In genomic region chr4:48905363-48906015, GRCh38 we compare ENCODE assay signal across 7 cellular contexts. TPM values are rescaled to one million over a fixed set of nuclear protein-coding genes. Genes with fewer than 3 reads are reported as not detected.
DNase-seq lines count a peak whose midpoint lies in the region; FAIRE-seq and TF ChIP-seq lines count a peak whose summit lies in the region.

No MANE protein-coding gene starts in this region.

- TF ChIP-seq CTCF in GM12875 (IDR thresholded peaks at IDR 0.05; ENCODE audit: borderline replicate concordance, insufficient read depth, low read depth, low read length), result peak; percentile 35; the same call in 1 of the 2 replicates
- TF ChIP-seq CTCF in fibroblast of mammary gland (conservative IDR thresholded peaks at IDR 0.05; ENCODE audit: control insufficient read depth, insufficient read depth, low read depth, low read length), result peak; percentile 22
- no peak for TF ChIP-seq CTCF in tibial nerve (IDR thresholded peaks at IDR 0.05)

- H3K4me3 ChIP-seq in GM12875 (ENCODE audit: low read depth, low read length) (peak overlapping the region; percentile 94), fibroblast of mammary gland (ENCODE audit: control insufficient read depth, low read depth, low read length) (peak overlapping the region; percentile 30), tibial nerve (peak overlapping the region in 2 of 4 donors; percentile 55 to 59)

- peaks cover 0 to 9% (median 4%) of the 10 kb centered on the region in 4 donors for H3K4me1 ChIP-seq in tibial nerve

- H3K27me3 ChIP-seq in tibial nerve, result peaks cover 0 to 8% of the 10 kb centered on the region in 2 donors

- peak; percentile 88 for FAIRE-seq in RCC 7860 (lab: Jason Lieb, UNC)

- no peaks in the 10 kb centered on the region for H3K9me3 ChIP-seq in tibial nerve

- 83 to 84% methylated on average over 9 of the region's 9 CpGs for WGBS in tibial nerve, 2 donors

- TF ChIP-seq POLR2A in tibial nerve (IDR thresholded peaks at IDR 0.05), result no peak

- TF ChIP-seq EP300 in tibial nerve (IDR thresholded peaks at IDR 0.05), result no peak

- DNase-seq in RCC 7860 (ENCODE audit: low spot score), result peak; percentile 68
- DNase-seq in fibroblast of mammary gland (ENCODE audit: low read depth), result peak; percentile 73
- DNase-seq in renal cortical epithelial cell (ENCODE audit: low read depth), result peak; percentile 90
- no peak for DNase-seq in tibial nerve (ENCODE audit: low spot score in 2 of 2)
- DNase-seq in DMS153 treated with DMSO at 0.1 percent for 48 hours (lab: John Stamatoyannopoulos, UW; ENCODE audit: unreplicated experiment), result no peak
- DNase-seq in islet precursor cell, result no peak

- H3K36me3 ChIP-seq in tibial nerve, result no peaks in the 10 kb centered on the region

- H3K27ac ChIP-seq in tibial nerve, result no peak overlapping the region

RNA-seq across cellular contexts. Expression of gene OCIAD2, which starts 1.1 kb away (rescaled TPM):
- 66.7 and 239 TPM in 2 replicates for total RNA-seq in renal cortical epithelial cell
- total RNA-seq in tibial nerve, result 1 to 10 TPM in 3 of 4 donors, under 1 TPM in 1; 0.84 to 5.1 (median 2.9) TPM

Comparison
In these comparisons a context has a peak if more than half of its experiments do, and no peak if none do; other contexts are left out.
1. CTCF ChIP-seq: peak in GM12875 (single experiment) and fibroblast of mammary gland (single experiment); none in tibial nerve (0 of 5).
2. DNase-seq: peak in RCC 7860 (single experiment), fibroblast of mammary gland (single experiment) and renal cortical epithelial cell (single experiment); none in tibial nerve (0 of 2), DMS153 treated with DMSO at 0.1 percent for 48 hours (single experiment) and islet precursor cell (single experiment).
3. RNA of gene OCIAD2, which starts 1.1 kb away (total RNA-seq): 66.7 to 239 TPM in renal cortical epithelial cell; 0.84 to 5.1 TPM in tibial nerve; every median in the first group is over 10 times any median in the second.